ENCODE assay signal across 9 cellular contexts in the genomic region with DNA sequence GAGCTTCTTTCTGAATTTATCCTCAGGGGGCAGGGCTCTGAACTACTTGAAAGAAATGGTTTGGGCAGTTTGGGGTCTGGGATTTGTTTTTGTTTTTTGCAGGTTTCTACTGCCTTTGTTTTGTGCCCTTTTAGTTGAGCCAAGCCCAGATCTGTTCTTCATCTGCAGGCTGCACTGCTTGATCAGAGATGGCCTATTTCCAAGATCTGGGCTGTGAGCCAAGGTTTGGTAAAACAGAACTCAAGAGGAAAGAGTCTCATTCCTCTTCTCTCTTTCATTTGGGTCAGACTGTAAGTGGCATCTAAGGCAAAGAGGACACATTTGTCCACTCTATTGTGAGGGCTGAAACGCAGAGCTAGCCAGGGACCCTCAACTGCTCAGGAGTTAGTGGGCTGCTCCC.
DNase-seq lines count a peak whose midpoint lies in the region; ATAC-seq and TF ChIP-seq lines count a peak whose summit lies in the region.
"Had no signal": no experiment of that assay in that cellular context is flagged by ENCODE, and none has a peak within 500 bp of the region (broad histone marks: within the 10 kb centered on the region; RNA-seq: fewer than 3 reads in every experiment).

No MANE protein-coding gene starts in this region.

- no peaks in the 10 kb centered on the region for H3K79me2 ChIP-seq in smooth muscle cell (ENCODE audit: low read depth)

- DNase-seq in HT1080 (ENCODE audit: low read depth) (peak; percentile 53), body of pancreas (peak; percentile 18 to 56 (median 34)), hypothalamus (lab: John Stamatoyannopoulos, UW) (peak in 32 of 51 donors; percentile 4 to 80 (median 48)), smooth muscle cell (lab: John Stamatoyannopoulos, UW; ENCODE audit: unreplicated experiment) (no peak), ecto neural progenitor cell (ENCODE audit: low spot score) (no peak), SW 1271 (lab: John Stamatoyannopoulos, UW) (no peak), Peyer's patch (no peak)
- DNase-seq: T-helper 17 cell had no signal

- H3F3A ChIP-seq in smooth muscle cell (ENCODE audit: low read depth): peaks cover 3% of the 10 kb centered on the region

- H3K27ac ChIP-seq in body of pancreas (no peak overlapping the region), smooth muscle cell (ENCODE audit: low read depth) (peak overlapping the region; percentile 2), Peyer's patch (no peak overlapping the region)

- ATAC-seq in body of pancreas (no peak), GM21786 (IDR thresholded peaks at IDR 0.05; ENCODE audit: unreplicated experiment) (no peak)
- ATAC-seq: T-helper 17 cell had no signal

- H3K36me3 ChIP-seq in body of pancreas (replicated peaks in 1 of 2; ENCODE audit: insufficient read depth in 1 of 2, low read depth in 2 of 2) (no peaks in the 10 kb centered on the region), smooth muscle cell (ENCODE audit: low read depth) (no peaks in the 10 kb centered on the region), Peyer's patch (no peaks in the 10 kb centered on the region)

- 53 to 60% methylated on average over 1 of the region's 1 CpG for whole genome bisulfite sequencing in body of pancreas, 2 donors
- 78% methylated on average over 1 of the region's 1 CpG for WGBS in smooth muscle cell (ENCODE audit: low lambda C conversion rate)

- H2AFZ ChIP-seq in smooth muscle cell (ENCODE audit: low read depth): no peak overlapping the region

- intact Hi-C loops in body of pancreas (cut with DNase I): no loop called here

- TF ChIP-seq POLR2A in body of pancreas (IDR thresholded peaks at IDR 0.05): no peak
- TF ChIP-seq POLR2A in Peyer's patch (IDR thresholded peaks at IDR 0.05): no peak

- H4K20me1 ChIP-seq in smooth muscle cell (ENCODE audit: low read depth): no peaks in the 10 kb centered on the region

- TF ChIP-seq CTCF in body of pancreas (IDR thresholded peaks at IDR 0.05): no peak
- no peak for TF ChIP-seq CTCF in smooth muscle cell (IDR thresholded peaks at IDR 0.05; ENCODE audit: borderline replicate concordance, insufficient read depth, poor library complexity, severe bottlenecking)
- TF ChIP-seq CTCF in Peyer's patch (IDR thresholded peaks at IDR 0.05): no peak

- no peaks in the 10 kb centered on the region for H3K27me3 ChIP-seq in body of pancreas
- no peaks in the 10 kb centered on the region for H3K27me3 ChIP-seq in smooth muscle cell (ENCODE audit: low read depth)
- no peaks in the 10 kb centered on the region for H3K27me3 ChIP-seq in Peyer's patch

- H3K9ac ChIP-seq in smooth muscle cell (ENCODE audit: low read depth): no peak overlapping the region

- H3K4me2 ChIP-seq in smooth muscle cell: no peak overlapping the region

- H3K9me3 ChIP-seq in body of pancreas: no peaks in the 10 kb centered on the region
- H3K9me3 ChIP-seq in smooth muscle cell (replicated peaks; ENCODE audit: low read depth): no peaks in the 10 kb centered on the region
- H3K9me3 ChIP-seq in Peyer's patch: no peaks in the 10 kb centered on the region

- H3K4me1 ChIP-seq in body of pancreas (no peaks in the 10 kb centered on the region), smooth muscle cell (ENCODE audit: low read depth) (peaks cover 19% of the 10 kb centered on the region), Peyer's patch (no peaks in the 10 kb centered on the region)

- no peak overlapping the region for H3K4me3 ChIP-seq in body of pancreas
- no peak overlapping the region for H3K4me3 ChIP-seq in smooth muscle cell
- no peak overlapping the region for H3K4me3 ChIP-seq in Peyer's patch

Comparison
In these comparisons a context has a peak if more than half of its experiments do, and no peak if none do; other contexts are left out.
1. DNase-seq: peak in HT1080 (single experiment), body of pancreas (4 of 4) and hypothalamus (32 of 51); none in smooth muscle cell (single experiment), ecto neural progenitor cell (single experiment), SW 1271 (0 of 2) and Peyer's patch (0 of 3).